Comparison of ENCODE assay signal across 8 cellular contexts in genomic region chr3:44476181-44476599, GRCh38. TPM values are rescaled to one million over a fixed set of nuclear protein-coding genes. Genes with fewer than 3 reads are reported as not detected.
DNase-seq lines count a peak whose midpoint lies in the region; ATAC-seq and TF ChIP-seq lines count a peak whose summit lies in the region.

No MANE protein-coding gene starts in this region.

- peak overlapping the region; percentile 65 to 83 for H3K4me3 ChIP-seq in foreskin fibroblast (ENCODE audit: low read depth in 1 of 2, low read length in 2 of 2)
- H3K4me3 ChIP-seq in smooth muscle cell, result peak overlapping the region; percentile 76

- no peaks in the 10 kb centered on the region for H3K27me3 Mint-ChIP-seq in activated CD4-positive, alpha-beta T cell treated with anti-CD3 and anti-CD28 coated beads for 36 hours

- no peaks in the 10 kb centered on the region for H3K9me3 ChIP-seq in smooth muscle cell (replicated peaks; ENCODE audit: low read depth)

- TF ChIP-seq CTCF in foreskin fibroblast (IDR thresholded peaks at IDR 0.05; ENCODE audit: low read depth, low read length), result no peak
- no peak for TF ChIP-seq CTCF in smooth muscle cell (IDR thresholded peaks at IDR 0.05; ENCODE audit: borderline replicate concordance, insufficient read depth, poor library complexity, severe bottlenecking)

- POLR2A ChIA-PET in activated CD4-positive, alpha-beta T cell treated with anti-CD3 and anti-CD28 coated beads for 36 hours (lab: Charles Lee), result no interaction called here

- no peaks in the 10 kb centered on the region for H3K36me3 ChIP-seq in smooth muscle cell (ENCODE audit: low read depth)

- peaks cover 43% of the 10 kb centered on the region for H3K4me1 Mint-ChIP-seq in activated CD4-positive, alpha-beta T cell treated with anti-CD3 and anti-CD28 coated beads for 36 hours

- ATAC-seq in activated CD4-positive, alpha-beta T cell treated with anti-CD3 and anti-CD28 coated beads for 36 hours, result peak; percentile 33
- ATAC-seq in SK-N-SH treated with all-trans-retinoic acid at 6 μM for 48 hours (peak; percentile 52), GM18511 (IDR thresholded peaks at IDR 0.05; ENCODE audit: unreplicated experiment) (no peak)

- no peaks in the 10 kb centered on the region for H3K27me3 ChIP-seq in smooth muscle cell (ENCODE audit: low read depth)

- no peak overlapping the region for H2AFZ ChIP-seq in smooth muscle cell (ENCODE audit: low read depth)

- peak overlapping the region; percentile 50 for H3K27ac ChIP-seq in smooth muscle cell (ENCODE audit: low read depth)

- no peaks in the 10 kb centered on the region for H3K4me1 ChIP-seq in smooth muscle cell (ENCODE audit: low read depth)

- H3K27ac Mint-ChIP-seq in activated CD4-positive, alpha-beta T cell treated with anti-CD3 and anti-CD28 coated beads for 36 hours, result peak overlapping the region; percentile 88

- peak overlapping the region; percentile 51 for H3K9ac ChIP-seq in smooth muscle cell (ENCODE audit: low read depth)

- H3K79me2 ChIP-seq in smooth muscle cell (ENCODE audit: low read depth), result peaks cover 59% of the 10 kb centered on the region

- peak overlapping the region; percentile 75 for H3K4me3 Mint-ChIP-seq in activated CD4-positive, alpha-beta T cell treated with anti-CD3 and anti-CD28 coated beads for 36 hours

- peaks cover 12% of the 10 kb centered on the region for H3F3A ChIP-seq in smooth muscle cell (ENCODE audit: low read depth)

- DNase-seq in activated CD4-positive, alpha-beta T cell treated with anti-CD3 and anti-CD28 coated beads for 36 hours, result peak; percentile 8
- DNase-seq in activated CD4-positive, alpha-beta T cell treated with anti-CD3 and anti-CD28 coated beads, Interleukin-2, amount 50 U/mL, for 1 hour, result no peak
- DNase-seq in foreskin fibroblast, result peak; percentile 9 to 43
- no peak for DNase-seq in smooth muscle cell (lab: John Stamatoyannopoulos, UW; ENCODE audit: unreplicated experiment)
- DNase-seq in NCI-H1694 (lab: John Stamatoyannopoulos, UW), result no peak
- DNase-seq in effector CD8-positive, alpha-beta T cell (lab: John Stamatoyannopoulos, UW), result no peak

- H3K36me3 Mint-ChIP-seq in activated CD4-positive, alpha-beta T cell treated with anti-CD3 and anti-CD28 coated beads for 36 hours (ENCODE audit: low read depth), result peaks cover 9% of the 10 kb centered on the region

- peak overlapping the region; percentile 91 for H3K4me2 ChIP-seq in smooth muscle cell

- H3K9me3 Mint-ChIP-seq in activated CD4-positive, alpha-beta T cell treated with anti-CD3 and anti-CD28 coated beads for 36 hours (ENCODE audit: low read depth), result no peaks in the 10 kb centered on the region

- CTCF ChIA-PET in activated CD4-positive, alpha-beta T cell treated with anti-CD3 and anti-CD28 coated beads for 36 hours (lab: Charles Lee), result interaction anchor here (0.7 kb wide), 1 partner anchor 236 kb away, joined by 3 read pairs; no protein-coding TSS in a partner anchor

- intact Hi-C loops in activated CD4-positive, alpha-beta T cell treated with anti-CD3 and anti-CD28 coated beads for 36 hours (cut with DNase I, micrococcal nuclease), result loop anchor here (2.0 to 10.0 kb wide), 3 partner anchors 37 to 1209 kb away; partner anchors contain the start of genes EXOSC7 (in 1 of the 2), SACM1L (in 1 of the 2) and ZDHHC3 (in 1 of the 2)

- H4K20me1 ChIP-seq in smooth muscle cell (ENCODE audit: low read depth), result peaks cover 37% of the 10 kb centered on the region

- WGBS in smooth muscle cell (ENCODE audit: low lambda C conversion rate), result 22% methylated on average over 5 of the region's 5 CpGs

TF ChIP-seq in SK-N-SH treated with all-trans-retinoic acid at 6 μM for 48 hours, 23 proteins besides CTCF, POLR2A, EP300 and RAD21:
- TF ChIP-seq ISL1 (CRISPR knock-in tag; IDR thresholded peaks at IDR 0.05), result no peak
- peak; percentile 62; the same call in 1 of the 2 replicates for TF ChIP-seq TCF4 (CRISPR knock-in tag; IDR thresholded peaks at IDR 0.05; ENCODE audit: borderline replicate concordance)
TF ChIP-seq in SK-N-SH treated with all-trans-retinoic acid at 6 μM for 48 hours: peak in this region for 1.

RNA-seq across cellular contexts. Expression of gene ZNF445, which starts 1.3 kb away (rescaled TPM):
- 10 to 100 TPM; 13.2 to 16.3 TPM for total RNA-seq in activated CD4-positive, alpha-beta T cell treated with anti-CD3 and anti-CD28 coated beads for 36 hours
- total RNA-seq in smooth muscle cell, result 8.5 and 10.7 TPM in 2 replicates
- polyA plus RNA-seq in smooth muscle cell, result 4.7 and 6.1 TPM in 2 replicates

Comparison
In these comparisons a context has a peak if more than half of its experiments do, and no peak if none do; other contexts are left out.
1. DNase-seq: peak in activated CD4-positive, alpha-beta T cell treated with anti-CD3 and anti-CD28 coated beads for 36 hours (single experiment) and foreskin fibroblast (2 of 2); none in activated CD4-positive, alpha-beta T cell treated with anti-CD3 and anti-CD28 coated beads, Interleukin-2, amount 50 U/mL, for 1 hour (single experiment), smooth muscle cell (single experiment), NCI-H1694 (single experiment) and effector CD8-positive, alpha-beta T cell (single experiment).